Comparison of ENCODE assay signal across 2 cellular contexts in genomic region chr12:97711392-97711791, GRCh38.
TF ChIP-seq lines count a peak whose summit lies in the region.

No MANE protein-coding gene starts in this region.

TF ChIP-seq in HepG2, 621 proteins besides CTCF, POLR2A, EP300 and RAD21:
- TF ChIP-seq KDM4B (CRISPR knock-in tag; IDR thresholded peaks at IDR 0.05) (no peak), MAFK (conservative IDR thresholded peaks at IDR 0.05 in 1 of 2, IDR thresholded peaks at IDR 0.05 in 1 of 2; ENCODE audit: low read length in 2 of 2) (peak; percentile 55 to 73; a peak in 3 of 4 replicates), MAFF (IDR thresholded peaks at IDR 0.05; ENCODE audit: low read depth, low read length) (peak; percentile 61; the same call in 1 of the 2 replicates)

TF ChIP-seq in IMR-90, 13 proteins besides CTCF, POLR2A, EP300 and RAD21:
- TF ChIP-seq CEBPB (IDR thresholded peaks at IDR 0.05; ENCODE audit: low read depth, low read length) (no peak), MAFK (IDR thresholded peaks at IDR 0.05; ENCODE audit: low read depth, low read length) (peak; percentile 46)
